In the genomic region with DNA sequence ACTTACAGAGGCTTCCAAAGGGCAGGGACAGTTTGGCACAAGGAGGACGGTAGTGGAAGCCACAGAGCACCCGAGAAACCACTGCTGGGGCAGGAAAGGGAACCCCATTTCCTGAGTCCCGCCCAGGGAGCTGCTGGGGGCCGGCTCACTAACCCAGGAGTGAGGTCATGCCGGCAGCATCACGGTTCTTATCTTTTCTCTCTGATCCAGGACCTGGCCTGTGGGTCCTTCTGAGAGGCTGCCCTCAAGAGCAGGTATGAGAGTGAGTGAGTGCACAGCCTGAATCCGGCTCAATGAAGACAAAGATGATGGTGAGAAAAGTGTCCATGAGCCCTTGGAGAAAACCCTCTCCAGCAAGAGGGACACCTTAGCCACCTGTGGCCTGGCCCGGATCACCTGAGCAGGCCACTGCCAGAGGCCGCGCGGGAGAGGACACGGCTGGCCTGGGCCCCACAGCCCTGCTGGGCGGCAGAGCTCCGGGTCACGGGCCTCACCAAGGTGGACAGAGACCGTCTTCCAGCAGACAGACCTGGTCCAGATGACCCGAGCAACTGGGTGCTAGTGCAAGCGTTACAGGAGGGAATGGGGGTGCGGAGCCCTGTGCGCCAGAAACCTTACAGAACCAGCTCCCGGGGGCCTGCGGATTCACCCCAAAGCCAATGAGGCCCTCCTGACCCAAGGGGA, we compare ENCODE assay signal across 24 cellular contexts.
A peak's percentile ranks its signal among the peaks of the same experiment; 100 is the strongest.
DNase-seq lines count a peak whose midpoint lies in the region; ATAC-seq and TF ChIP-seq lines count a peak whose summit lies in the region.
"Had no signal": no experiment of that assay in that cellular context is flagged by ENCODE, and none has a peak within 500 bp of the region (broad histone marks: within the 10 kb centered on the region; RNA-seq: fewer than 3 reads in every experiment).

No MANE protein-coding gene starts in this region.

- in situ Hi-C loops in Panc1 (cut with HindIII; ENCODE audit: low pct_unique_long_range_greater_than_20kb, low sequenced_read_pairs): no loop called here
- in situ Hi-C loops in transverse colon (cut with MboI; ENCODE audit: low pct_ligation_motif_present in 1 of 4, low pct_unique_long_range_greater_than_20kb in 1 of 4, low sequenced_read_pairs in 3 of 4): no loop called here

- no peak overlapping the region for H3K27ac Mint-ChIP-seq in activated T-cell treated with anti-CD3 and anti-CD28 coated beads, Interleukin-2, amount 50 U/mL, for 24 hours
- H3K27ac Mint-ChIP-seq: GM23338, WTC11 had no signal

- H3K9me3 Mint-ChIP-seq in activated T-cell treated with anti-CD3 and anti-CD28 coated beads, Interleukin-2, amount 50 U/mL, for 24 hours: no peaks in the 10 kb centered on the region
- H3K9me3 Mint-ChIP-seq: GM23338, WTC11 had no signal

- H3K36me3 Mint-ChIP-seq in activated T-cell treated with anti-CD3 and anti-CD28 coated beads, Interleukin-2, amount 50 U/mL, for 24 hours (ENCODE audit: low read depth): no peaks in the 10 kb centered on the region
- H3K36me3 Mint-ChIP-seq: WTC11 had no signal

- peak; percentile 71 for ATAC-seq in Panc1
- ATAC-seq: GM23338, left colon, WTC11 had no signal

- TF ChIP-seq POLR2A in transverse colon (IDR thresholded peaks at IDR 0.05): no peak

- DNase-seq in stimulated activated CD4-positive, alpha-beta T cell treated with anti-CD3 and anti-CD28 coated beads, Interleukin-15, amount 100 ng/mL, for 24 hours: peak; percentile 10
- no peak for DNase-seq in stimulated activated CD4-positive, alpha-beta T cell treated with anti-CD3 and anti-CD28 coated beads, Interleukin-4, amount 100 ng/mL, for 1 hour
- DNase-seq in Panc1 (ENCODE audit: low read depth, low spot score) (no peak), NCI-H1092 (lab: John Stamatoyannopoulos, UW) (no peak), foreskin fibroblast (no peak), transverse colon (no peak)
- no peak for DNase-seq in activated T-cell treated with anti-CD3 and anti-CD28 coated beads, Interleukin-2, amount 50 U/mL, for 24 hours
- DNase-seq: anterior cingulate cortex; central memory CD4-positive, alpha-beta T cell; effector CD4-positive, alpha-beta T cell; EL; left colon; midbrain; NCI-H1436 treated with DMSO at 0.1 percent for 48 hours; NCI-H2171 treated with DMSO at 0.1 percent for 48 hours; NCI-H748 treated with DMSO at 0.1 percent for 48 hours; OCI-M1; stimulated activated CD4-positive, alpha-beta T cell treated with anti-CD3 and anti-CD28 coated beads, Interleukin-12 subunit alpha, Interleukin-12 subunit beta, amount 100 ng/mL, for 4 hours had no signal

- peaks cover 12% of the 10 kb centered on the region for H3K27me3 Mint-ChIP-seq in activated T-cell treated with anti-CD3 and anti-CD28 coated beads, Interleukin-2, amount 50 U/mL, for 24 hours

- peak overlapping the region; percentile 72 for H3K27ac ChIP-seq in Panc1 (ENCODE audit: low read length)
- H3K27ac ChIP-seq in esophagus (ENCODE audit: low read depth in 2 of 2, low read length in 1 of 2): peak overlapping the region; percentile 38 to 69
- no peak overlapping the region for H3K27ac ChIP-seq in transverse colon
- H3K27ac ChIP-seq: esophagus muscularis mucosa, SJSA1, thoracic aorta had no signal

- H3K9me3 ChIP-seq in Panc1 (ENCODE audit: control insufficient read depth, insufficient read depth, low read depth, low read length) (no peaks in the 10 kb centered on the region), esophagus (ENCODE audit: control insufficient read depth in 2 of 2, insufficient read depth in 1 of 2, low read depth in 1 of 2, low read length in 1 of 2) (peaks cover 0 to 2% of the 10 kb centered on the region in 2 donors), transverse colon (no peaks in the 10 kb centered on the region)
- H3K9me3 ChIP-seq: esophagus muscularis mucosa, SJSA1, thoracic aorta had no signal

- POLR2A ChIA-PET in Panc1 (lab: Charles Lee): interaction anchor here (0.6 kb wide), 1 partner anchor 95 kb away, joined by 3 read pairs; the partner anchor contains the start of gene RIPK4

- no peak overlapping the region for H3K4me3 ChIP-seq in Panc1 (ENCODE audit: low read depth in 2 of 2, low read length in 2 of 2)
- no peak overlapping the region for H3K4me3 ChIP-seq in esophagus (ENCODE audit: low read depth in 1 of 2, low read length in 2 of 2)
- no peak overlapping the region for H3K4me3 ChIP-seq in foreskin fibroblast (ENCODE audit: low read depth in 1 of 2, low read length in 2 of 2)
- H3K4me3 ChIP-seq in transverse colon: no peak overlapping the region
- H3K4me3 ChIP-seq: esophagus muscularis mucosa, GM23338, SJSA1, thoracic aorta had no signal

- CTCF ChIA-PET in Panc1 (lab: Charles Lee): no interaction called here

- no peak overlapping the region for H3K4me3 Mint-ChIP-seq in activated T-cell treated with anti-CD3 and anti-CD28 coated beads, Interleukin-2, amount 50 U/mL, for 24 hours
- H3K4me3 Mint-ChIP-seq: GM23338, WTC11 had no signal

- H3K4me1 ChIP-seq in Panc1 (ENCODE audit: control insufficient read depth, insufficient read depth, low read length): peaks cover 51% of the 10 kb centered on the region
- peaks cover 0 to 29% of the 10 kb centered on the region in 2 donors for H3K4me1 ChIP-seq in esophagus (ENCODE audit: control insufficient read depth in 2 of 2, insufficient read depth in 2 of 2, low read length in 1 of 2)
- H3K4me1 ChIP-seq in transverse colon: no peaks in the 10 kb centered on the region
- H3K4me1 ChIP-seq: esophagus muscularis mucosa had no signal

- WGBS in esophagus, 2 donors: 72 to 79% methylated on average over 22 of the region's 22 CpGs
- 40 to 88% methylated on average over 2 to 19 of the region's 22 CpGs for WGBS in transverse colon (ENCODE audit: low coverage in 1 of 2), 2 donors

- TF ChIP-seq EP300 in transverse colon (IDR thresholded peaks at IDR 0.05; ENCODE audit: low read depth): no peak

- H3K4me1 Mint-ChIP-seq in activated T-cell treated with anti-CD3 and anti-CD28 coated beads, Interleukin-2, amount 50 U/mL, for 24 hours (ENCODE audit: low read depth): peaks cover 8% of the 10 kb centered on the region

- TF ChIP-seq CTCF in Panc1 (IDR thresholded peaks at IDR 0.05): no peak
- no peak for TF ChIP-seq CTCF in foreskin fibroblast (IDR thresholded peaks at IDR 0.05; ENCODE audit: low read depth, low read length)
- no peak for TF ChIP-seq CTCF in transverse colon (IDR thresholded peaks at IDR 0.05)

- intact Hi-C loops in Panc1 (cut with micrococcal nuclease; ENCODE audit: unreplicated experiment): no loop called here
- intact Hi-C loops in transverse colon (cut with DNase I; ENCODE audit: low total_unique reads): no loop called here

- no TSS peak for BruUV-seq in Panc1 (replicated peaks; lab: Mats Ljungman, UMichigan)

- H3K27me3 ChIP-seq in Panc1 (ENCODE audit: control insufficient read depth, insufficient read depth, low read length) (no peaks in the 10 kb centered on the region), esophagus (ENCODE audit: control insufficient read depth in 1 of 2, insufficient read depth in 2 of 2, low read length in 2 of 2) (no peaks in the 10 kb centered on the region), transverse colon (no peaks in the 10 kb centered on the region)
- H3K27me3 ChIP-seq: SJSA1 had no signal

- H3K36me3 ChIP-seq in Panc1 (ENCODE audit: control insufficient read depth, insufficient read depth, low read length) (no peaks in the 10 kb centered on the region), esophagus (ENCODE audit: control insufficient read depth in 2 of 2, insufficient read depth in 2 of 2, low read length in 1 of 2) (no peaks in the 10 kb centered on the region), transverse colon (no peaks in the 10 kb centered on the region)
- H3K36me3 ChIP-seq: esophagus muscularis mucosa, SJSA1, thoracic aorta had no signal

Comparison
In these comparisons a context has a peak if more than half of its experiments do, and no peak if none do; other contexts are left out.
1. H3K27ac ChIP-seq: peak in Panc1 (single experiment) and esophagus (2 of 2); none in transverse colon (0 of 4).